Comparison of ENCODE assay signal across 17 cellular contexts in the genomic region with DNA sequence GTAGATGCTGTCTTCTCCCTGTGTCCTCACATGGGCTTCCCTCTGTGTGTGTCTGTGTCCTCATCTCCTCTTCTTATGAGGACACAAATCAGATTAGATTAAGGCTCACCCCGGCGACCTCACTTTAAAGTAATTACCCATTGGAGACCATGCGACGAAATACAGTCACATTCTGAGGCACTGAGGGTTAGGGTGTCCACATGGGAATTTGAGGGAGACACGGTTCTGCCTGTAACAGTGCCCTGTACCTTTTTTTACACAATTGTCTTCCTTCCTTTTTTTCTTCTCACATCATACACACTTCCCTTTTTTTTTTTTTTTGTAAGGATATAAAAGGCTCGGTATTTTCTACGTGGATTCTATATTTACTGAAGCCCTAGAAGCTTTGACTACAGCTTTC. TPM values are rescaled to one million over a fixed set of nuclear protein-coding genes. Genes with fewer than 3 reads are reported as not detected.
DNase-seq lines count a peak whose midpoint lies in the region; ATAC-seq and TF ChIP-seq lines count a peak whose summit lies in the region.
"Had no signal": no experiment of that assay in that cellular context is flagged by ENCODE, and none has a peak within 500 bp of the region (broad histone marks: within the 10 kb centered on the region; RNA-seq: fewer than 3 reads in every experiment).

No MANE protein-coding gene starts in this region.

- H3K9ac ChIP-seq in SU-DHL-6 (ENCODE audit: low read length), result no peak overlapping the region
- H3K9ac ChIP-seq in GM23248, result no peak overlapping the region

- no peak overlapping the region for H3K27ac ChIP-seq in CD4-positive, alpha-beta memory T cell (ENCODE audit: low read depth, low read length)
- H3K27ac ChIP-seq in SU-DHL-6 (ENCODE audit: low read depth, low read length) (peak overlapping the region; percentile 53), GM23248 (no peak overlapping the region)
- no peak overlapping the region for H3K27ac ChIP-seq in CD8-positive, alpha-beta T cell (ENCODE audit: low read depth, low read length)
- H3K27ac ChIP-seq: SJCRH30 had no signal

- POLR2A ChIA-PET in CD4-positive, alpha-beta memory T cell (lab: Charles Lee; ENCODE audit: partially characterized antibody), result no interaction called here
- POLR2A ChIA-PET in CD8-positive, alpha-beta T cell (lab: Charles Lee), result no interaction called here

- peaks cover 17 to 28% (median 21%) of the 10 kb centered on the region in 4 donors for H3K4me1 Mint-ChIP-seq in CD4-positive, alpha-beta memory T cell
- H3K4me1 Mint-ChIP-seq in CD8-positive, alpha-beta T cell (ENCODE audit: low read depth), result peaks cover 11% of the 10 kb centered on the region

- in situ Hi-C loops in GM23248 (cut with MboI), result no loop called here

- ATAC-seq in CD8-positive, alpha-beta T cell, result no peak
- ATAC-seq in GM19328 (IDR thresholded peaks at IDR 0.05; ENCODE audit: unreplicated experiment), result no peak
- ATAC-seq: left ventricle myocardium superior had no signal

- no peaks in the 10 kb centered on the region for H3K36me3 ChIP-seq in CD4-positive, alpha-beta memory T cell (ENCODE audit: insufficient read depth, low read length)
- H3K36me3 ChIP-seq in SU-DHL-6 (ENCODE audit: low read length) (no peaks in the 10 kb centered on the region), GM23248 (ENCODE audit: low read depth) (0 out of 2 replicates have a peak, but pooled peaks cover 10% of the 10 kb centered on the region)
- no peaks in the 10 kb centered on the region for H3K36me3 ChIP-seq in CD8-positive, alpha-beta T cell (ENCODE audit: insufficient read depth, low read length)
- H3K36me3 ChIP-seq: SJCRH30 had no signal

- H3K9me3 ChIP-seq in CD4-positive, alpha-beta memory T cell (ENCODE audit: control insufficient read depth in 1 of 2, low read length in 2 of 2), result no peaks in the 10 kb centered on the region
- H3K9me3 ChIP-seq in SU-DHL-6 (ENCODE audit: insufficient read depth, low read length) (no peaks in the 10 kb centered on the region), GM23248 (ENCODE audit: low read depth) (no peaks in the 10 kb centered on the region)
- H3K9me3 ChIP-seq in CD8-positive, alpha-beta T cell (ENCODE audit: low read length), result no peaks in the 10 kb centered on the region
- H3K9me3 ChIP-seq: SJCRH30 had no signal

- 90 to 95% methylated on average over 7 of the region's 7 CpGs for WGBS in GM23248 (ENCODE audit: low coverage in 1 of 2, low lambda C conversion rate in 2 of 2, missing lambda C conversion rate in 2 of 2), 2 experiments

- intact Hi-C loops in CD4-positive, alpha-beta memory T cell (cut with micrococcal nuclease), result no loop called here
- intact Hi-C loops in CD8-positive, alpha-beta T cell (cut with DNase I, micrococcal nuclease), result no loop called here

- H3K27me3 ChIP-seq in CD4-positive, alpha-beta memory T cell (ENCODE audit: insufficient read depth, low read length), result no peaks in the 10 kb centered on the region
- H3K27me3 ChIP-seq in SU-DHL-6 (ENCODE audit: low read length) (no peaks in the 10 kb centered on the region), GM23248 (replicated peaks; ENCODE audit: insufficient read depth) (no peaks in the 10 kb centered on the region)
- H3K27me3 ChIP-seq in CD8-positive, alpha-beta T cell (ENCODE audit: insufficient read depth, low read length), result no peaks in the 10 kb centered on the region
- H3K27me3 ChIP-seq: SJCRH30 had no signal

- peaks cover 0 to 3% (median 0%) of the 10 kb centered on the region in 8 donors for H3K9me3 Mint-ChIP-seq in CD4-positive, alpha-beta memory T cell
- no peaks in the 10 kb centered on the region for H3K9me3 Mint-ChIP-seq in CD8-positive, alpha-beta T cell
- H3K9me3 Mint-ChIP-seq: activated CD4-positive, alpha-beta memory T cell treated with anti-CD3 and anti-CD28 coated beads, Interleukin-2, amount 10 ng/mL, durations not matched to agents 7 days and 5 days; activated T-helper 1 cell treated with anti-CD3 and anti-CD28 coated beads, Interleukin-12 subunit alpha, Interleukin-12 subunit beta, Interleukin-2, Interleukin-4 antibody, amounts not matched to agents 30 ng/mL and 10 ng/mL and 1 ng/mL, durations not matched to agents 14 hours and 24 hours and 36 hours; natural killer cell had no signal

- H4K20me1 ChIP-seq in SU-DHL-6 (ENCODE audit: low read depth, low read length) (no peaks in the 10 kb centered on the region), GM23248 (ENCODE audit: insufficient read depth) (no peaks in the 10 kb centered on the region)

- CTCF ChIA-PET in CD4-positive, alpha-beta memory T cell (lab: Charles Lee; ENCODE audit: partially characterized antibody), result no interaction called here
- CTCF ChIA-PET in CD8-positive, alpha-beta T cell (lab: Charles Lee), result interaction anchor here (1.3 kb wide), 1 partner anchor 15 kb away, joined by 3 read pairs; no protein-coding TSS in a partner anchor

- H3K4me1 ChIP-seq in CD4-positive, alpha-beta memory T cell (ENCODE audit: insufficient read depth, low read length), result no peaks in the 10 kb centered on the region
- no peaks in the 10 kb centered on the region for H3K4me1 ChIP-seq in CD8-positive, alpha-beta T cell (ENCODE audit: insufficient read depth, low read length)
- no peaks in the 10 kb centered on the region; the same call in 1 of the 2 replicates for H3K4me1 ChIP-seq in GM23248 (ENCODE audit: insufficient read depth)
- H3K4me1 ChIP-seq: SJCRH30 had no signal

- H2AFZ ChIP-seq in SU-DHL-6 (ENCODE audit: low read depth, low read length, severe bottlenecking), result no peak overlapping the region
- no peak overlapping the region for H2AFZ ChIP-seq in GM23248

- no peaks in the 10 kb centered on the region for H3K27me3 Mint-ChIP-seq in CD4-positive, alpha-beta memory T cell
- no peaks in the 10 kb centered on the region for H3K27me3 Mint-ChIP-seq in CD8-positive, alpha-beta T cell (ENCODE audit: low read depth)
- H3K27me3 Mint-ChIP-seq: activated CD4-positive, alpha-beta memory T cell treated with anti-CD3 and anti-CD28 coated beads, Interleukin-2, amount 10 ng/mL, durations not matched to agents 7 days and 5 days had no signal

- peak overlapping the region; percentile 34 for H3K4me2 ChIP-seq in SU-DHL-6 (ENCODE audit: low read depth, low read length, poor library complexity, severe bottlenecking)
- H3K4me2 ChIP-seq in GM23248 (ENCODE audit: unreplicated experiment), result no peak overlapping the region

- H3K79me2 ChIP-seq in SU-DHL-6 (ENCODE audit: insufficient read depth, low read length) (no peaks in the 10 kb centered on the region), GM23248 (ENCODE audit: insufficient read depth) (no peaks in the 10 kb centered on the region)

- H3K9me2 ChIP-seq in SU-DHL-6 (replicated peaks; ENCODE audit: insufficient read depth, low read length) (no peaks in the 10 kb centered on the region), GM23248 (ENCODE audit: insufficient read depth) (no peaks in the 10 kb centered on the region)

- peaks cover 45 to 59% of the 10 kb centered on the region in 2 donors for H3K36me3 Mint-ChIP-seq in CD4-positive, alpha-beta memory T cell
- peaks cover 70% of the 10 kb centered on the region for H3K36me3 Mint-ChIP-seq in CD8-positive, alpha-beta T cell

- H3K4me3 Mint-ChIP-seq in CD4-positive, alpha-beta memory T cell, result no peak overlapping the region
- no peak overlapping the region for H3K4me3 Mint-ChIP-seq in CD8-positive, alpha-beta T cell
- H3K4me3 Mint-ChIP-seq: activated CD4-positive, alpha-beta memory T cell treated with anti-CD3 and anti-CD28 coated beads, Interleukin-2, amount 10 ng/mL, durations not matched to agents 7 days and 5 days; activated T-helper 1 cell treated with anti-CD3 and anti-CD28 coated beads, Interleukin-12 subunit alpha, Interleukin-12 subunit beta, Interleukin-2, Interleukin-4 antibody, amounts not matched to agents 30 ng/mL and 10 ng/mL and 1 ng/mL, durations not matched to agents 14 hours and 24 hours and 36 hours; natural killer cell had no signal

- no peak for DNase-seq in CD4-positive, alpha-beta memory T cell
- DNase-seq in MV-4-11 (lab: John Stamatoyannopoulos, UW) (peak; percentile 76), medulla oblongata (ENCODE audit: extremely low spot score) (peak; percentile 18), NCI-H226 (no peak), GM23248 (no peak)
- DNase-seq in CD8-positive, alpha-beta T cell, result no peak
- DNase-seq: activated CD4-positive, alpha-beta memory T cell treated with anti-CD3 and anti-CD28 coated beads, Interleukin-2, amount 10 ng/mL, durations not matched to agents 7 days and 5 days; central memory CD4-positive, alpha-beta T cell; left ventricle myocardium superior; MM.1S; natural killer cell; NCI-H2107; SJCRH30; substantia nigra had no signal

- H3F3A ChIP-seq in SU-DHL-6 (ENCODE audit: insufficient read depth), result peaks cover 24% of the 10 kb centered on the region
- peaks cover 20% of the 10 kb centered on the region; the same call in 1 of the 2 replicates for H3F3A ChIP-seq in GM23248 (ENCODE audit: insufficient read depth)

- H3K4me3 ChIP-seq in CD4-positive, alpha-beta memory T cell (ENCODE audit: low read length in 2 of 2), result no peak overlapping the region
- H3K4me3 ChIP-seq in SU-DHL-6 (ENCODE audit: insufficient read depth, low read length, poor library complexity, severe bottlenecking) (no peak overlapping the region), GM23248 (no peak overlapping the region)
- no peak overlapping the region for H3K4me3 ChIP-seq in CD8-positive, alpha-beta T cell (ENCODE audit: low read depth, low read length)
- H3K4me3 ChIP-seq: SJCRH30 had no signal

- TF ChIP-seq CTCF in SU-DHL-6 (IDR thresholded peaks at IDR 0.05; ENCODE audit: insufficient read depth, low read length, poor library complexity, severe bottlenecking), result no peak
- no peak for TF ChIP-seq CTCF in CD8-positive, alpha-beta T cell (IDR thresholded peaks at IDR 0.05)

- H3K27ac Mint-ChIP-seq in CD4-positive, alpha-beta memory T cell, result peak overlapping the region in 5 of 7 donors; percentile 18 to 74 (median 59)
- H3K27ac Mint-ChIP-seq in CD8-positive, alpha-beta T cell, result no peak overlapping the region
- H3K27ac Mint-ChIP-seq: activated CD4-positive, alpha-beta memory T cell treated with anti-CD3 and anti-CD28 coated beads, Interleukin-2, amount 10 ng/mL, durations not matched to agents 7 days and 5 days; activated T-helper 1 cell treated with anti-CD3 and anti-CD28 coated beads, Interleukin-12 subunit alpha, Interleukin-12 subunit beta, Interleukin-2, Interleukin-4 antibody, amounts not matched to agents 30 ng/mL and 10 ng/mL and 1 ng/mL, durations not matched to agents 14 hours and 24 hours and 36 hours; natural killer cell had no signal

RNA-seq across cellular contexts. Expression of gene DEK, which starts 48.9 kb away (rescaled TPM):
- 100 to 1,000 TPM; 128 to 131 TPM for total RNA-seq in CD4-positive, alpha-beta memory T cell
- polyA plus RNA-seq in CD4-positive, alpha-beta memory T cell, result 10 to 100 TPM; 56.4 to 91.4 TPM
- 10 to 100 TPM; 39.5 to 47.5 TPM for total RNA-seq in CD8-positive, alpha-beta T cell
- 90.3 and 101 TPM in 2 replicates for total RNA-seq in GM23248 (2014; rRNA removed; shearing (Covaris generic))
- 108 and 116 TPM in 2 replicates for polyA plus RNA-seq in GM23248 (2016; fragmentation: Nextera tagmentation; extraction: Ambion mirVana)

Comparison
In these comparisons a context has a peak if more than half of its experiments do, and no peak if none do; other contexts are left out.
1. DNase-seq: peak in MV-4-11 (single experiment) and medulla oblongata (single experiment); none in CD4-positive, alpha-beta memory T cell (0 of 5), NCI-H226 (single experiment), CD8-positive, alpha-beta T cell (0 of 7) and GM23248 (single experiment).